In the genomic region with DNA sequence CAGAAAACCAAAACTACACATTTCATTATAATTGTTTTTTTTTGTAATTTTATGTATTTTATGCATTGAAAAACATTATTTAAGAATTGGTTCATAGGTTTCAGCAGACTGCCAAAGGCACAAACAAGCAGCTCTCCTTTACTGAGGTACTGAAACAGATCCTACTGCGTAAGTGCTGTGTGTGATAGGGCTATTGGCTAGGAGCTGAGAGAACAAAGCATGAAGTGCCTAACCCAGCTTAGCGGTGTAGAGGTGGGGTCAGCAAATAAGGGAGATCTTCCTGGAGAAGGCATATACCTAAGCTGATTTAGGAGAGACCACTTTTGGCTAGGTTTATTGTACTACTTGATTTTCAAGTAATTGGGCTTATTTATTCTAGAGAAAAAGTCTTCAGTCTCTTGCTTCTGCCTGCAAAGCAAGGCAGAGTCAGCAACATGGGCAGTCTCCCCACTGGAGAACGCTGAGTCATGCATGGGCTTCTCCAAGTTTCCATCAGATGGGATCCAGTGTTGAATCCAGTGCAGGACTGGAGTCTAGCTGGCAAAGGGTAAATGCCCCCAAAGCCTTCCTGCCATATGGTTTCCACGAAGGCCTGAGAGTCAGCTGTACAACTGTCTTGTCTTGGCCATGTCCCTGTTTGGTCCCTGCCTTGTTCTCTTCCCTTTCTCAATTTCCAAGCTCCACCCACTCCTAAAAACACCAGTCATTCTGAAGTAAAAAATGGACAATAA, we compare ENCODE assay signal across 12 cellular contexts. TPM values are rescaled to one million over a fixed set of nuclear protein-coding genes. Genes with fewer than 3 reads are reported as not detected.
DNase-seq lines count a peak whose midpoint lies in the region; ATAC-seq and TF ChIP-seq lines count a peak whose summit lies in the region.
"Had no signal": no experiment of that assay in that cellular context is flagged by ENCODE, and none has a peak within 500 bp of the region (broad histone marks: within the 10 kb centered on the region; RNA-seq: fewer than 3 reads in every experiment).

No MANE protein-coding gene starts in this region.

- no peaks in the 10 kb centered on the region for H3K4me1 Mint-ChIP-seq in activated T-cell treated with anti-CD3 and anti-CD28 coated beads, Interleukin-2, amount 50 U/mL, for 72 hours (ENCODE audit: low read depth)
- no peaks in the 10 kb centered on the region for H3K4me1 Mint-ChIP-seq in activated T-cell treated with anti-CD3 and anti-CD28 coated beads, Interleukin-2, amount 50 U/mL, for 4 hours (ENCODE audit: low read depth)

- H3K9me2 ChIP-seq in PC-9 (ENCODE audit: insufficient read depth), result no peaks in the 10 kb centered on the region

- peak overlapping the region; percentile 16; the same call in 1 of the 2 replicates for H3K27ac ChIP-seq in PC-9
- H3K27ac ChIP-seq: BLaER1 had no signal

- no TSS peak for BruUV-seq in PC-9 (replicated peaks; lab: Mats Ljungman, UMichigan)

- no peaks in the 10 kb centered on the region for H3K79me2 ChIP-seq in PC-9 (ENCODE audit: low read depth)

- H3F3A ChIP-seq in PC-9 (ENCODE audit: insufficient read depth, low read depth), result no peaks in the 10 kb centered on the region

- H3K4me3 Mint-ChIP-seq in activated T-cell treated with anti-CD3 and anti-CD28 coated beads, Interleukin-2, amount 50 U/mL, for 72 hours, result no peak overlapping the region
- H3K4me3 Mint-ChIP-seq in activated T-cell treated with anti-CD3 and anti-CD28 coated beads, Interleukin-2, amount 50 U/mL, for 4 hours, result no peak overlapping the region

- no peaks in the 10 kb centered on the region for H3K27me3 ChIP-seq in PC-9 (ENCODE audit: insufficient read depth, low read depth)
- H3K27me3 ChIP-seq: BLaER1 had no signal

- H3K4me3 ChIP-seq in PC-9 (no peak overlapping the region), epithelial cell of esophagus (ENCODE audit: low read length) (no peak overlapping the region)
- H3K4me3 ChIP-seq: BLaER1 had no signal

- intact Hi-C loops in PC-9 (cut with micrococcal nuclease; ENCODE audit: unreplicated experiment), result no loop called here

- no peaks in the 10 kb centered on the region for H3K9me3 Mint-ChIP-seq in activated T-cell treated with anti-CD3 and anti-CD28 coated beads, Interleukin-2, amount 50 U/mL, for 72 hours
- no peaks in the 10 kb centered on the region for H3K9me3 Mint-ChIP-seq in activated T-cell treated with anti-CD3 and anti-CD28 coated beads, Interleukin-2, amount 50 U/mL, for 4 hours

- H2AFZ ChIP-seq in PC-9, result no peak overlapping the region

- H3K4me2 ChIP-seq in PC-9, result no peak overlapping the region
- H3K4me2 ChIP-seq: BLaER1 had no signal

- ATAC-seq in activated T-cell treated with anti-CD3 and anti-CD28 coated beads, Interleukin-2, amount 50 U/mL, for 72 hours (replicated peaks in 1 of 2), result no peak
- no peak for ATAC-seq in activated T-cell treated with anti-CD3 and anti-CD28 coated beads, Interleukin-2, amount 50 U/mL, for 4 hours

- CTCF ChIA-PET in PC-9 (lab: Charles Lee), result no interaction called here

- 0 out of 2 replicates have a peak, but pooled peaks cover 4% of the 10 kb centered on the region for H3K4me1 ChIP-seq in PC-9 (replicated peaks; ENCODE audit: insufficient read depth)
- H3K4me1 ChIP-seq: BLaER1 had no signal

- H4K20me1 ChIP-seq in PC-9 (ENCODE audit: insufficient read depth), result no peaks in the 10 kb centered on the region
- H4K20me1 ChIP-seq: BLaER1 had no signal

- no peaks in the 10 kb centered on the region for H3K36me3 ChIP-seq in PC-9 (ENCODE audit: low read depth)

- TF ChIP-seq CTCF in PC-9 (conservative IDR thresholded peaks at IDR 0.05), result no peak
- no peak for TF ChIP-seq CTCF in epithelial cell of esophagus (IDR thresholded peaks at IDR 0.05; ENCODE audit: insufficient read depth, low read depth, low read length, missing control alignments)

- H3K9me3 ChIP-seq in PC-9 (ENCODE audit: insufficient read depth, low read depth), result no peaks in the 10 kb centered on the region
- H3K9me3 ChIP-seq: BLaER1 had no signal

- H3K36me3 Mint-ChIP-seq in activated T-cell treated with anti-CD3 and anti-CD28 coated beads, Interleukin-2, amount 50 U/mL, for 72 hours (ENCODE audit: insufficient read depth in 2 of 2), result peaks cover 3 to 6% of the 10 kb centered on the region in 2 donors
- H3K36me3 Mint-ChIP-seq in activated T-cell treated with anti-CD3 and anti-CD28 coated beads, Interleukin-2, amount 50 U/mL, for 4 hours (ENCODE audit: insufficient read depth), result peaks cover 11% of the 10 kb centered on the region

- no peak for DNase-seq in activated T-cell treated with anti-CD3 and anti-CD28 coated beads, Interleukin-2, amount 50 U/mL, for 72 hours
- no peak for DNase-seq in activated T-cell treated with anti-CD3 and anti-CD28 coated beads, Interleukin-2, amount 50 U/mL, for 4 hours
- DNase-seq in PC-9 (no peak), epithelial cell of esophagus (ENCODE audit: low read depth) (peak; percentile 26), renal cortical epithelial cell (ENCODE audit: low read depth) (peak; percentile 23), NCI-H2196 treated with DMSO at 0.1 percent for 48 hours (lab: John Stamatoyannopoulos, UW; ENCODE audit: unreplicated experiment) (no peak), iPS-NIHi11 (ENCODE audit: low spot score) (no peak)
- no peak for DNase-seq in activated CD8-positive, alpha-beta memory T cell treated with anti-CD3 and anti-CD28 coated beads, Interleukin-2, amount 50 U/mL, for 4 hours
- DNase-seq: effector memory CD4-positive, alpha-beta T cell; NCI-H69 had no signal

- POLR2A ChIA-PET in PC-9 (lab: Charles Lee; ENCODE audit: unreplicated experiment), result interaction anchor here (0.8 kb wide), 1 partner anchor 17 kb away, joined by 4 read pairs; no protein-coding TSS in a partner anchor

- peak overlapping the region; percentile 56 for H3K27ac Mint-ChIP-seq in activated T-cell treated with anti-CD3 and anti-CD28 coated beads, Interleukin-2, amount 50 U/mL, for 72 hours
- H3K27ac Mint-ChIP-seq: progenitor cell of endocrine pancreas had no signal

- no peaks in the 10 kb centered on the region for H3K27me3 Mint-ChIP-seq in activated T-cell treated with anti-CD3 and anti-CD28 coated beads, Interleukin-2, amount 50 U/mL, for 72 hours (ENCODE audit: low read depth)
- no peaks in the 10 kb centered on the region for H3K27me3 Mint-ChIP-seq in activated T-cell treated with anti-CD3 and anti-CD28 coated beads, Interleukin-2, amount 50 U/mL, for 4 hours (ENCODE audit: low read depth)
- H3K27me3 Mint-ChIP-seq: progenitor cell of endocrine pancreas had no signal

RNA-seq across cellular contexts. Expression of gene YTHDF2, which starts 18.0 kb away (rescaled TPM):
- 100 to 1,000 TPM in 1 of 2 donors, 10 to 100 TPM in 1; 86.3 to 104 TPM for total RNA-seq in activated T-cell treated with anti-CD3 and anti-CD28 coated beads, Interleukin-2, amount 50 U/mL, for 72 hours
- total RNA-seq in activated T-cell treated with anti-CD3 and anti-CD28 coated beads, Interleukin-2, amount 50 U/mL, for 4 hours, result 100 to 1,000 TPM in 1 of 3 donors, 10 to 100 TPM in 2; 99.4 to 101 (median 99.8) TPM
- total RNA-seq in PC-9 (2021) (46.4 and 63.4 TPM in 2 replicates), renal cortical epithelial cell (114 and 122 TPM in 2 replicates)

RNA-seq across cellular contexts. Expression of gene GMEB1, which starts 50.2 kb away (rescaled TPM):
- total RNA-seq in activated T-cell treated with anti-CD3 and anti-CD28 coated beads, Interleukin-2, amount 50 U/mL, for 72 hours, result 10 to 100 TPM; 18.9 to 19.6 TPM
- 10 to 100 TPM; 19.5 to 22.9 (median 20.8) TPM for total RNA-seq in activated T-cell treated with anti-CD3 and anti-CD28 coated beads, Interleukin-2, amount 50 U/mL, for 4 hours
- 8.9 and 9.7 TPM in 2 replicates for total RNA-seq in PC-9 (2021)
- 8.7 and 12.9 TPM in 2 replicates for total RNA-seq in renal cortical epithelial cell

Comparison
In these comparisons a context has a peak if more than half of its experiments do, and no peak if none do; other contexts are left out.
1. DNase-seq: peak in epithelial cell of esophagus (single experiment) and renal cortical epithelial cell (single experiment); none in activated T-cell treated with anti-CD3 and anti-CD28 coated beads, Interleukin-2, amount 50 U/mL, for 72 hours (0 of 2), activated T-cell treated with anti-CD3 and anti-CD28 coated beads, Interleukin-2, amount 50 U/mL, for 4 hours (single experiment), PC-9 (0 of 2), NCI-H2196 treated with DMSO at 0.1 percent for 48 hours (single experiment), activated CD8-positive, alpha-beta memory T cell treated with anti-CD3 and anti-CD28 coated beads, Interleukin-2, amount 50 U/mL, for 4 hours (single experiment) and iPS-NIHi11 (single experiment).